ENCODE assay signal across 11 cellular contexts in genomic region chr16:25181247-25181646, GRCh38. TPM values are rescaled to one million over a fixed set of nuclear protein-coding genes. Genes with fewer than 3 reads are reported as not detected.
"Had no signal": no experiment of that assay in that cellular context is flagged by ENCODE, and none has a peak within 500 bp of the region (broad histone marks: within the 10 kb centered on the region; RNA-seq: fewer than 3 reads in every experiment).

No MANE protein-coding gene starts in this region.

RNA-seq across cellular contexts. Expression of gene AQP8, which starts 35.5 kb away (rescaled TPM):
- total RNA-seq: activated CD4-positive, alpha-beta memory T cell treated with anti-CD3 and anti-CD28 coated beads for 36 hours; activated CD4-positive, alpha-beta T cell treated with anti-CD3 and anti-CD28 coated beads for 36 hours; activated CD4-positive, alpha-beta T cell treated with anti-CD3 and anti-CD28 coated beads, Interleukin-2, amount 10 ng/mL, durations not matched to agents 24 days and 14 days; activated T-helper 1 cell treated with anti-CD3 and anti-CD28 coated beads, Interleukin-12 subunit alpha, Interleukin-12 subunit beta, Interleukin-2, Interleukin-4 antibody, amounts not matched to agents 30 ng/mL and 10 ng/mL and 1 ng/mL, durations not matched to agents 14 hours and 24 hours and 36 hours; astrocyte; bronchial epithelial cell; cardiac septum; chondrocyte; dermis blood vessel endothelial cell; foreskin keratinocyte; heart left ventricle had no signal
